In genomic region chr11:2268911-2269600, GRCh38 we compare ENCODE assay signal across 1 cellular context.
A peak's percentile ranks its signal among the peaks of the same experiment; 100 is the strongest.
TF ChIP-seq lines count a peak whose summit lies in the region.

No MANE protein-coding gene starts in this region.

TF ChIP-seq in HepG2, 621 proteins besides CTCF, POLR2A, EP300 and RAD21 (continued from another document and continues in another):
- TF ChIP-seq FUBP1 (CRISPR knock-in tag; IDR thresholded peaks at IDR 0.05; ENCODE audit: borderline replicate concordance) (no peak), PCBP2 (optimal IDR thresholded peaks at IDR 0.05; ENCODE audit: low read depth, low read length, poor library complexity, severe bottlenecking) (no peak), TRAFD1 (CRISPR knock-in tag; IDR thresholded peaks at IDR 0.05; ENCODE audit: borderline replicate concordance) (no peak), DZIP1 (CRISPR knock-in tag; IDR thresholded peaks at IDR 0.05) (no peak), ZNF317 (CRISPR knock-in tag; IDR thresholded peaks at IDR 0.05) (no peak), ZNF749 (CRISPR knock-in tag; IDR thresholded peaks at IDR 0.05; ENCODE audit: borderline replicate concordance) (no peak), ZNF724P (CRISPR knock-in tag; IDR thresholded peaks at IDR 0.05; ENCODE audit: borderline replicate concordance) (no peak), HHEX (CRISPR knock-in tag; IDR thresholded peaks at IDR 0.05) (no peak), ZNF142 (CRISPR knock-in tag; IDR thresholded peaks at IDR 0.05) (no peak), DPF2 (CRISPR knock-in tag; IDR thresholded peaks at IDR 0.05; ENCODE audit: borderline replicate concordance, low read depth) (no peak), SMARCC2 (IDR thresholded peaks at IDR 0.05) (no peak), SMAD3 (CRISPR knock-in tag; IDR thresholded peaks at IDR 0.05) (peak; percentile 79; the same call in 1 of the 2 replicates), KMT2A (CRISPR knock-in tag; IDR thresholded peaks at IDR 0.05) (peak; percentile 60; the same call in 1 of the 2 replicates), PPARG (CRISPR knock-in tag; conservative IDR thresholded peaks at IDR 0.05) (no peak), ZNF570 (CRISPR knock-in tag; IDR thresholded peaks at IDR 0.05; ENCODE audit: borderline replicate concordance) (no peak), ZNF350 (CRISPR knock-in tag; IDR thresholded peaks at IDR 0.05; ENCODE audit: borderline replicate concordance, low read depth) (peak; percentile 59; the same call in 1 of the 2 replicates), IKZF1 (IDR thresholded peaks at IDR 0.05) (no peak)
- TF ChIP-seq, protein P1, sequence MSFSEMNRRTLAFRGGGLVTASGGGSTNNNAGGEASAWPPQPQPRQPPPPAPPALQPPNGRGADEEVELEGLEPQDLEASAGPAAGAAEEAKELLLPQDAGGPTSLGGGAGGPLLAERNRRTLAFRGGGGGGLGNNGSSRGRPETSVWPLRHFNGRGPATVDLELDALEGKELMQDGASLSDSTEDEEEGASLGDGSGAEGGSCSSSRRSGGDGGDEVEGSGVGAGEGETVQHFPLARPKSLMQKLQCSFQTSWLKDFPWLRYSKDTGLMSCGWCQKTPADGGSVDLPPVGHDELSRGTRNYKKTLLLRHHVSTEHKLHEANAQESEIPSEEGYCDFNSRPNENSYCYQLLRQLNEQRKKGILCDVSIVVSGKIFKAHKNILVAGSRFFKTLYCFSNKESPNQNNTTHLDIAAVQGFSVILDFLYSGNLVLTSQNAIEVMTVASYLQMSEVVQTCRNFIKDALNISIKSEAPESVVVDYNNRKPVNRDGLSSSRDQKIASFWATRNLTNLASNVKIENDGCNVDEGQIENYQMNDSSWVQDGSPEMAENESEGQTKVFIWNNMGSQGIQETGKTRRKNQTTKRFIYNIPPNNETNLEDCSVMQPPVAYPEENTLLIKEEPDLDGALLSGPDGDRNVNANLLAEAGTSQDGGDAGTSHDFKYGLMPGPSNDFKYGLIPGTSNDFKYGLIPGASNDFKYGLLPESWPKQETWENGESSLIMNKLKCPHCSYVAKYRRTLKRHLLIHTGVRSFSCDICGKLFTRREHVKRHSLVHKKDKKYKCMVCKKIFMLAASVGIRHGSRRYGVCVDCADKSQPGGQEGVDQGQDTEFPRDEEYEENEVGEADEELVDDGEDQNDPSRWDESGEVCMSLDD (CRISPR knock-in tag; IDR thresholded peaks at IDR 0.05; ENCODE audit: borderline replicate concordance): peak; percentile 80; the same call in 1 of the 2 replicates
- TF ChIP-seq, protein P2, sequence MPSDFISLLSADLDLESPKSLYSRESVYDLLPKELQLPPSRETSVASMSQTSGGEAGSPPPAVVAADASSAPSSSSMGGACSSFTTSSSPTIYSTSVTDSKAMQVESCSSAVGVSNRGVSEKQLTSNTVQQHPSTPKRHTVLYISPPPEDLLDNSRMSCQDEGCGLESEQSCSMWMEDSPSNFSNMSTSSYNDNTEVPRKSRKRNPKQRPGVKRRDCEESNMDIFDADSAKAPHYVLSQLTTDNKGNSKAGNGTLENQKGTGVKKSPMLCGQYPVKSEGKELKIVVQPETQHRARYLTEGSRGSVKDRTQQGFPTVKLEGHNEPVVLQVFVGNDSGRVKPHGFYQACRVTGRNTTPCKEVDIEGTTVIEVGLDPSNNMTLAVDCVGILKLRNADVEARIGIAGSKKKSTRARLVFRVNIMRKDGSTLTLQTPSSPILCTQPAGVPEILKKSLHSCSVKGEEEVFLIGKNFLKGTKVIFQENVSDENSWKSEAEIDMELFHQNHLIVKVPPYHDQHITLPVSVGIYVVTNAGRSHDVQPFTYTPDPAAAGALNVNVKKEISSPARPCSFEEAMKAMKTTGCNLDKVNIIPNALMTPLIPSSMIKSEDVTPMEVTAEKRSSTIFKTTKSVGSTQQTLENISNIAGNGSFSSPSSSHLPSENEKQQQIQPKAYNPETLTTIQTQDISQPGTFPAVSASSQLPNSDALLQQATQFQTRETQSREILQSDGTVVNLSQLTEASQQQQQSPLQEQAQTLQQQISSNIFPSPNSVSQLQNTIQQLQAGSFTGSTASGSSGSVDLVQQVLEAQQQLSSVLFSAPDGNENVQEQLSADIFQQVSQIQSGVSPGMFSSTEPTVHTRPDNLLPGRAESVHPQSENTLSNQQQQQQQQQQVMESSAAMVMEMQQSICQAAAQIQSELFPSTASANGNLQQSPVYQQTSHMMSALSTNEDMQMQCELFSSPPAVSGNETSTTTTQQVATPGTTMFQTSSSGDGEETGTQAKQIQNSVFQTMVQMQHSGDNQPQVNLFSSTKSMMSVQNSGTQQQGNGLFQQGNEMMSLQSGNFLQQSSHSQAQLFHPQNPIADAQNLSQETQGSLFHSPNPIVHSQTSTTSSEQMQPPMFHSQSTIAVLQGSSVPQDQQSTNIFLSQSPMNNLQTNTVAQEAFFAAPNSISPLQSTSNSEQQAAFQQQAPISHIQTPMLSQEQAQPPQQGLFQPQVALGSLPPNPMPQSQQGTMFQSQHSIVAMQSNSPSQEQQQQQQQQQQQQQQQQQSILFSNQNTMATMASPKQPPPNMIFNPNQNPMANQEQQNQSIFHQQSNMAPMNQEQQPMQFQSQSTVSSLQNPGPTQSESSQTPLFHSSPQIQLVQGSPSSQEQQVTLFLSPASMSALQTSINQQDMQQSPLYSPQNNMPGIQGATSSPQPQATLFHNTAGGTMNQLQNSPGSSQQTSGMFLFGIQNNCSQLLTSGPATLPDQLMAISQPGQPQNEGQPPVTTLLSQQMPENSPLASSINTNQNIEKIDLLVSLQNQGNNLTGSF (CRISPR knock-in tag; IDR thresholded peaks at IDR 0.05): 0 out of 2 replicates have a peak, but pooled peaks have one; percentile 58
- TF ChIP-seq, protein P3, sequence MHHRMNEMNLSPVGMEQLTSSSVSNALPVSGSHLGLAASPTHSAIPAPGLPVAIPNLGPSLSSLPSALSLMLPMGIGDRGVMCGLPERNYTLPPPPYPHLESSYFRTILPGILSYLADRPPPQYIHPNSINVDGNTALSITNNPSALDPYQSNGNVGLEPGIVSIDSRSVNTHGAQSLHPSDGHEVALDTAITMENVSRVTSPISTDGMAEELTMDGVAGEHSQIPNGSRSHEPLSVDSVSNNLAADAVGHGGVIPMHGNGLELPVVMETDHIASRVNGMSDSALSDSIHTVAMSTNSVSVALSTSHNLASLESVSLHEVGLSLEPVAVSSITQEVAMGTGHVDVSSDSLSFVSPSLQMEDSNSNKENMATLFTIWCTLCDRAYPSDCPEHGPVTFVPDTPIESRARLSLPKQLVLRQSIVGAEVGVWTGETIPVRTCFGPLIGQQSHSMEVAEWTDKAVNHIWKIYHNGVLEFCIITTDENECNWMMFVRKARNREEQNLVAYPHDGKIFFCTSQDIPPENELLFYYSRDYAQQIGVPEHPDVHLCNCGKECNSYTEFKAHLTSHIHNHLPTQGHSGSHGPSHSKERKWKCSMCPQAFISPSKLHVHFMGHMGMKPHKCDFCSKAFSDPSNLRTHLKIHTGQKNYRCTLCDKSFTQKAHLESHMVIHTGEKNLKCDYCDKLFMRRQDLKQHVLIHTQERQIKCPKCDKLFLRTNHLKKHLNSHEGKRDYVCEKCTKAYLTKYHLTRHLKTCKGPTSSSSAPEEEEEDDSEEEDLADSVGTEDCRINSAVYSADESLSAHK (CRISPR knock-in tag; IDR thresholded peaks at IDR 0.05; ENCODE audit: borderline replicate concordance): no peak
- TF ChIP-seq, protein P4, sequence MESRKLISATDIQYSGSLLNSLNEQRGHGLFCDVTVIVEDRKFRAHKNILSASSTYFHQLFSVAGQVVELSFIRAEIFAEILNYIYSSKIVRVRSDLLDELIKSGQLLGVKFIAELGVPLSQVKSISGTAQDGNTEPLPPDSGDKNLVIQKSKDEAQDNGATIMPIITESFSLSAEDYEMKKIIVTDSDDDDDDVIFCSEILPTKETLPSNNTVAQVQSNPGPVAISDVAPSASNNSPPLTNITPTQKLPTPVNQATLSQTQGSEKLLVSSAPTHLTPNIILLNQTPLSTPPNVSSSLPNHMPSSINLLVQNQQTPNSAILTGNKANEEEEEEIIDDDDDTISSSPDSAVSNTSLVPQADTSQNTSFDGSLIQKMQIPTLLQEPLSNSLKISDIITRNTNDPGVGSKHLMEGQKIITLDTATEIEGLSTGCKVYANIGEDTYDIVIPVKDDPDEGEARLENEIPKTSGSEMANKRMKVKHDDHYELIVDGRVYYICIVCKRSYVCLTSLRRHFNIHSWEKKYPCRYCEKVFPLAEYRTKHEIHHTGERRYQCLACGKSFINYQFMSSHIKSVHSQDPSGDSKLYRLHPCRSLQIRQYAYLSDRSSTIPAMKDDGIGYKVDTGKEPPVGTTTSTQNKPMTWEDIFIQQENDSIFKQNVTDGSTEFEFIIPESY (CRISPR knock-in tag; IDR thresholded peaks at IDR 0.05): no peak
